10 cellular contexts compared by ENCODE assay signal in genomic region chr13:97359181-97360057, GRCh38.
DNase-seq lines count a peak whose midpoint lies in the region; ATAC-seq and TF ChIP-seq lines count a peak whose summit lies in the region.
"Had no signal": no experiment of that assay in that cellular context is flagged by ENCODE, and none has a peak within 500 bp of the region (broad histone marks: within the 10 kb centered on the region; RNA-seq: fewer than 3 reads in every experiment).

No MANE protein-coding gene starts in this region.

- H3K9ac ChIP-seq in rectal smooth muscle tissue (ENCODE audit: low read length), result no peak overlapping the region
- H3K9ac ChIP-seq: BLaER1 had no signal

- no peaks in the 10 kb centered on the region for H3K9me2 ChIP-seq in GM23338 (ENCODE audit: insufficient read depth)

- TF ChIP-seq CTCF in GM23338 (conservative IDR thresholded peaks at IDR 0.05; ENCODE audit: low read depth in 2 of 2) (peak; percentile 90 to 96), heart left ventricle (IDR thresholded peaks at IDR 0.05) (peak; percentile 80 to 92 (median 87))

- TF ChIP-seq POLR2A in heart left ventricle (IDR thresholded peaks at IDR 0.05), result no peak

- H3K79me2 ChIP-seq in GM23338 (replicated peaks; ENCODE audit: insufficient read depth), result no peaks in the 10 kb centered on the region

- no peaks in the 10 kb centered on the region for H4K20me1 ChIP-seq in GM23338 (replicated peaks; ENCODE audit: insufficient read depth)
- H4K20me1 ChIP-seq: BLaER1 had no signal

- H2AFZ ChIP-seq in GM23338, result no peak overlapping the region

- H3K4me2 ChIP-seq in GM23338, result no peak overlapping the region
- H3K4me2 ChIP-seq: BLaER1 had no signal

- H3K36me3 ChIP-seq in GM23338 (ENCODE audit: insufficient read depth) (no peaks in the 10 kb centered on the region), heart left ventricle (peaks cover 0 to 75% (median 32%) of the 10 kb centered on the region in 9 donors), rectal smooth muscle tissue (ENCODE audit: control insufficient read depth, insufficient read depth, low read length) (peaks cover 4% of the 10 kb centered on the region)

- H3K4me1 Mint-ChIP-seq in GM23338, result peaks cover 11% of the 10 kb centered on the region
- no peaks in the 10 kb centered on the region for H3K4me1 Mint-ChIP-seq in activated naive CD8-positive, alpha-beta T cell treated with anti-CD3 and anti-CD28 coated beads, Interleukin-2, amount 50 U/mL, for 24 hours

- H3K9me3 ChIP-seq in heart left ventricle, result no peaks in the 10 kb centered on the region
- H3K9me3 ChIP-seq: BLaER1 had no signal

- no peak overlapping the region for H3K4me3 ChIP-seq in GM23338
- no peak overlapping the region for H3K4me3 ChIP-seq in heart left ventricle
- H3K4me3 ChIP-seq in rectal smooth muscle tissue (ENCODE audit: low read length), result no peak overlapping the region
- H3K4me3 ChIP-seq: BLaER1, skin epidermis had no signal

- no peak overlapping the region for H3K4me3 Mint-ChIP-seq in GM23338
- H3K4me3 Mint-ChIP-seq in activated naive CD8-positive, alpha-beta T cell treated with anti-CD3 and anti-CD28 coated beads, Interleukin-2, amount 50 U/mL, for 24 hours, result no peak overlapping the region

- no peaks in the 10 kb centered on the region for H3K9me3 Mint-ChIP-seq in GM23338
- no peaks in the 10 kb centered on the region for H3K9me3 Mint-ChIP-seq in activated naive CD8-positive, alpha-beta T cell treated with anti-CD3 and anti-CD28 coated beads, Interleukin-2, amount 50 U/mL, for 24 hours

- DNase-seq in NCI-H1436 (lab: John Stamatoyannopoulos, UW) (peak; percentile 63), NCI-H1436 treated with DMSO at 0.1 percent for 48 hours (lab: John Stamatoyannopoulos, UW) (no peak), GM23338 (ENCODE audit: low spot score) (peak; percentile 88), LHCN-M2 (ENCODE audit: low read depth) (peak; percentile 66), RKO (ENCODE audit: low spot score) (peak; percentile 74), heart left ventricle (peak in 3 of 5 donors; percentile 38 to 51 (median 44))
- DNase-seq in activated naive CD8-positive, alpha-beta T cell treated with anti-CD3 and anti-CD28 coated beads, Interleukin-2, amount 50 U/mL, for 24 hours, result peak; percentile 33

- ATAC-seq in GM23338 (peak; percentile 99), heart left ventricle (peak; percentile 83 to 89 (median 85))
- ATAC-seq in activated naive CD8-positive, alpha-beta T cell treated with anti-CD3 and anti-CD28 coated beads, Interleukin-2, amount 50 U/mL, for 24 hours, result peak; percentile 84

- H3K36me3 Mint-ChIP-seq in GM23338 (ENCODE audit: low read depth), result no peaks in the 10 kb centered on the region
- peaks cover 9% of the 10 kb centered on the region for H3K36me3 Mint-ChIP-seq in activated naive CD8-positive, alpha-beta T cell treated with anti-CD3 and anti-CD28 coated beads, Interleukin-2, amount 50 U/mL, for 24 hours (ENCODE audit: low read depth)

- no peak overlapping the region for H3K27ac Mint-ChIP-seq in GM23338
- H3K27ac Mint-ChIP-seq in activated naive CD8-positive, alpha-beta T cell treated with anti-CD3 and anti-CD28 coated beads, Interleukin-2, amount 50 U/mL, for 24 hours, result no peak overlapping the region

- WGBS in heart left ventricle, 4 donors, result 33 to 42% (median 38%) methylated on average over 8 of the region's 8 CpGs

- H3K27ac ChIP-seq in GM23338 (ENCODE audit: low read depth), result no peak overlapping the region
- H3K27ac ChIP-seq in heart left ventricle, result peak overlapping the region in 5 of 12 donors; percentile 4 to 40 (median 29)
- peak overlapping the region; percentile 51 for H3K27ac ChIP-seq in rectal smooth muscle tissue (ENCODE audit: low read depth, low read length)
- H3K27ac ChIP-seq: BLaER1 had no signal

- no peaks in the 10 kb centered on the region for H3K27me3 Mint-ChIP-seq in GM23338 (ENCODE audit: insufficient read depth, low read depth, poor library complexity)
- H3K27me3 Mint-ChIP-seq in activated naive CD8-positive, alpha-beta T cell treated with anti-CD3 and anti-CD28 coated beads, Interleukin-2, amount 50 U/mL, for 24 hours, result no peaks in the 10 kb centered on the region

- intact Hi-C loops in heart left ventricle (cut with DNase I), result loop anchor here (1.0 to 10.0 kb wide), 16 partner anchors 15 to 445 kb away; partner anchors contain the start of genes MBNL2 (in 1 of the 10) and RAP2A (in 1 of the 10)

- H3K27me3 ChIP-seq in GM23338 (ENCODE audit: insufficient read depth), result no peaks in the 10 kb centered on the region
- H3K27me3 ChIP-seq in heart left ventricle, result no peaks in the 10 kb centered on the region
- no peaks in the 10 kb centered on the region for H3K27me3 ChIP-seq in rectal smooth muscle tissue (ENCODE audit: control insufficient read depth, insufficient read depth, low read length)
- H3K27me3 ChIP-seq: BLaER1 had no signal

- 0 out of 2 replicates have a peak, but pooled peaks cover 6% of the 10 kb centered on the region for H3K4me1 ChIP-seq in GM23338 (ENCODE audit: insufficient read depth)
- peaks cover 5 to 42% (median 15%) of the 10 kb centered on the region in 12 donors for H3K4me1 ChIP-seq in heart left ventricle
- peaks cover 5% of the 10 kb centered on the region for H3K4me1 ChIP-seq in rectal smooth muscle tissue (ENCODE audit: control insufficient read depth, insufficient read depth, low read length)
- H3K4me1 ChIP-seq: BLaER1 had no signal

- H3F3A ChIP-seq in GM23338 (replicated peaks; ENCODE audit: low read depth), result no peaks in the 10 kb centered on the region

TF ChIP-seq in GM23338, 12 proteins besides CTCF, POLR2A, EP300 and RAD21:
- TF ChIP-seq JUNB (IDR thresholded peaks at IDR 0.05; ENCODE audit: unreplicated experiment), result no peak
- TF ChIP-seq POLR2AphosphoS5 (IDR thresholded peaks at IDR 0.05; ENCODE audit: low read depth), result no peak
- no peak for TF ChIP-seq CREB1 (CRISPR knock-in tag; IDR thresholded peaks at IDR 0.05; ENCODE audit: low read depth)
- TF ChIP-seq ZNF114 (CRISPR knock-in tag; IDR thresholded peaks at IDR 0.05), result no peak
- no peak for TF ChIP-seq EZH2 (IDR thresholded peaks at IDR 0.05; ENCODE audit: low read depth, unreplicated experiment)
